In the genomic region with DNA sequence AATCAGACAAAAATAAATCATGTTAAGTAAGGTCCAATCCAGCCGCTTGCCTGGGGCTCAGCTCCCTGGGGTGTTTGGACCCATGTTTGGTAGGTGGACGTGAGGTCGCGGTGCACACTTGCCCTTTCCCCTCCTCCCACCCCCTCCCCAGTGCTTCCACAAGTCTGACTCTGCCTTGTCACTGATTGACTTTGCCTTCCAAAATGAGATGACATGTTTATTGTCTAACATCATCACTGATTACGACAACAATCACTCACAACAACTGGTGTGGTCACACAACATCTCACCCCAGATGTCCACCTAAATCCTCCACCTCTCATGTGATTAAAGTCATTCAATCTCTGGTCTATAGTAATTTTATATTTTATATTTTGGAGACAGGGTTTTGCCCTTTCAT, we compare ENCODE assay signal across 1 cellular context.
A peak's percentile ranks its signal among the peaks of the same experiment; 100 is the strongest.
TF ChIP-seq lines count a peak whose summit lies in the region.

No MANE protein-coding gene starts in this region.

TF ChIP-seq in endothelial cell of umbilical vein, 7 proteins besides CTCF, POLR2A, EP300 and RAD21:
- no peak for TF ChIP-seq MYC (IDR thresholded peaks at IDR 0.05; ENCODE audit: low read depth, low read length)
- TF ChIP-seq, protein P1, sequence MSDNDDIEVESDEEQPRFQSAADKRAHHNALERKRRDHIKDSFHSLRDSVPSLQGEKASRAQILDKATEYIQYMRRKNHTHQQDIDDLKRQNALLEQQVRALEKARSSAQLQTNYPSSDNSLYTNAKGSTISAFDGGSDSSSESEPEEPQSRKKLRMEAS (IDR thresholded peaks at IDR 0.05; ENCODE audit: insufficient read depth, insufficient read length), result no peak
- TF ChIP-seq JUN (IDR thresholded peaks at IDR 0.05; ENCODE audit: borderline replicate concordance, insufficient read depth, insufficient read length, low read depth), result peak; percentile 22
- TF ChIP-seq GATA2 (IDR thresholded peaks at IDR 0.05; ENCODE audit: insufficient read depth, insufficient read length, low read depth, low read length), result no peak
